10 cellular contexts compared by ENCODE assay signal in genomic region chr9:137167752-137168574, GRCh38. TPM values are rescaled to one million over a fixed set of nuclear protein-coding genes. Genes with fewer than 3 reads are reported as not detected.
A peak's percentile ranks its signal among the peaks of the same experiment; 100 is the strongest.
DNase-seq lines count a peak whose midpoint lies in the region; ATAC-seq lines count a peak whose summit lies in the region.
"Had no signal": no experiment of that assay in that cellular context is flagged by ENCODE, and none has a peak within 500 bp of the region (broad histone marks: within the 10 kb centered on the region; RNA-seq: fewer than 3 reads in every experiment).

No MANE protein-coding gene starts in this region.

- H3K4me1 ChIP-seq in neuronal stem cell (ENCODE audit: control insufficient read depth in 2 of 2, insufficient read depth in 1 of 2, low read depth in 1 of 2, low read length in 2 of 2) (peaks cover 9 to 22% of the 10 kb centered on the region in 2 donors), trophoblast cell (ENCODE audit: control insufficient read depth in 1 of 2, insufficient read depth in 2 of 2, low read length in 2 of 2) (peaks cover 0 to 11% of the 10 kb centered on the region in 2 experiments), aorta (ENCODE audit: control insufficient read depth in 1 of 2, insufficient read depth in 2 of 2, low read length in 2 of 2) (no peaks in the 10 kb centered on the region)
- H3K4me1 ChIP-seq in CD8-positive, alpha-beta memory T cell (ENCODE audit: insufficient read depth, low read length) = no peaks in the 10 kb centered on the region

- H2BK15ac ChIP-seq in neuronal stem cell (ENCODE audit: low read length) = no peak overlapping the region

- H3K9me3 Mint-ChIP-seq in CD8-positive, alpha-beta memory T cell = peaks cover 0 to 1% (median 0%) of the 10 kb centered on the region in 5 donors

- ATAC-seq in GM18861 (IDR thresholded peaks at IDR 0.05; ENCODE audit: unreplicated experiment) (no peak), aorta (ENCODE audit: low FRiP score) (no peak)

- no peaks in the 10 kb centered on the region for H3K36me3 Mint-ChIP-seq in CD8-positive, alpha-beta memory T cell

- peaks cover 2% of the 10 kb centered on the region for H3K79me1 ChIP-seq in neuronal stem cell (ENCODE audit: low read depth, low read length)
- no peaks in the 10 kb centered on the region for H3K79me1 ChIP-seq in trophoblast cell (ENCODE audit: low read length)

- POLR2A ChIA-PET in CD8-positive, alpha-beta memory T cell (lab: Charles Lee) = interaction anchor here (0.6 kb wide), 1 partner anchor 113 kb away, joined by 3 read pairs; no protein-coding TSS in a partner anchor

- peak overlapping the region; percentile 60 for H3K9ac ChIP-seq in neuronal stem cell (ENCODE audit: low read depth, low read length, poor library complexity)
- no peak overlapping the region for H3K9ac ChIP-seq in trophoblast cell (ENCODE audit: low read length)

- peak overlapping the region in 1 of 7 donors; percentile 29 for H3K4me3 Mint-ChIP-seq in CD8-positive, alpha-beta memory T cell

- H3K27me3 Mint-ChIP-seq in CD8-positive, alpha-beta memory T cell = peaks cover 15 to 28% of the 10 kb centered on the region in 2 donors

- peak overlapping the region; percentile 97 for H2AK5ac ChIP-seq in neuronal stem cell (ENCODE audit: low read depth, low read length)
- no peak overlapping the region for H2AK5ac ChIP-seq in trophoblast cell (ENCODE audit: low read length)

- H3K9me3 ChIP-seq in neuronal stem cell (replicated peaks in 1 of 2; ENCODE audit: control insufficient read depth in 2 of 2, insufficient read depth in 1 of 2, low read depth in 1 of 2, low read length in 2 of 2) = peaks cover 0 to 3% of the 10 kb centered on the region in 2 donors
- H3K9me3 ChIP-seq in CD8-positive, alpha-beta memory T cell (ENCODE audit: low read length) = no peaks in the 10 kb centered on the region
- peaks cover 6% of the 10 kb centered on the region for H3K9me3 ChIP-seq in trophoblast cell (ENCODE audit: insufficient read depth, low read depth, low read length)
- no peaks in the 10 kb centered on the region for H3K9me3 ChIP-seq in aorta (ENCODE audit: control insufficient read depth, low read length)

- no peak overlapping the region for H4K8ac ChIP-seq in neuronal stem cell (ENCODE audit: low read depth, low read length)
- H4K8ac ChIP-seq in trophoblast cell (ENCODE audit: low read depth, low read length) = no peak overlapping the region

- in situ Hi-C loops in T47D (cut with HindIII; ENCODE audit: low pct_unique_long_range_greater_than_20kb, low sequenced_read_pairs) = no loop called here

- H3K23ac ChIP-seq in neuronal stem cell (ENCODE audit: low read depth, low read length, poor library complexity) = peak overlapping the region; percentile 65
- H3K23ac ChIP-seq in trophoblast cell (ENCODE audit: low read length) = no peak overlapping the region

- intact Hi-C loops in aorta (cut with DNase I) = no loop called here

- WGBS in neuronal stem cell (ENCODE audit: extremely low coverage in 2 of 2, insufficient read length in 2 of 2, insufficient replicate concordance in 1 of 2), 2 donors = no CpG with 5 or more reads among the region's 57 CpGs
- WGBS in trophoblast cell (ENCODE audit: extremely low coverage, insufficient coverage, insufficient read length) = no CpG with 5 or more reads among the region's 57 CpGs
- WGBS in aorta, 2 donors = 5 to 6% methylated on average over 43 to 57 of the region's 57 CpGs

- H3K18ac ChIP-seq in neuronal stem cell (ENCODE audit: low read length) (peak overlapping the region; percentile 83), trophoblast cell (ENCODE audit: low read length) (no peak overlapping the region)

- H3K36me3 ChIP-seq in neuronal stem cell (replicated peaks in 1 of 2; ENCODE audit: control insufficient read depth in 2 of 2, insufficient read depth in 2 of 2, low read length in 2 of 2) = no peaks in the 10 kb centered on the region
- H3K36me3 ChIP-seq in CD8-positive, alpha-beta memory T cell (ENCODE audit: insufficient read depth, low read length) = no peaks in the 10 kb centered on the region
- H3K36me3 ChIP-seq in trophoblast cell (ENCODE audit: control insufficient read depth in 1 of 2, insufficient read depth in 2 of 2, low read length in 2 of 2) = no peaks in the 10 kb centered on the region
- H3K36me3 ChIP-seq in aorta (ENCODE audit: control insufficient read depth in 1 of 2, insufficient read depth in 2 of 2, low read length in 1 of 2) = no peaks in the 10 kb centered on the region

- H2BK12ac ChIP-seq in neuronal stem cell (ENCODE audit: low read length) (peak overlapping the region; percentile 58), trophoblast cell (ENCODE audit: low read length) (no peak overlapping the region)

- H3K79me2 ChIP-seq in trophoblast cell (ENCODE audit: control insufficient read depth, insufficient read depth, low read length, poor library complexity) = no peaks in the 10 kb centered on the region

- H3K4me1 Mint-ChIP-seq in CD8-positive, alpha-beta memory T cell = peaks cover 0 to 10% (median 0%) of the 10 kb centered on the region in 3 donors

- no peak overlapping the region for H2BK120ac ChIP-seq in neuronal stem cell (ENCODE audit: low read depth, low read length)
- H2BK120ac ChIP-seq in trophoblast cell (ENCODE audit: insufficient read depth, low read length, poor library complexity) = no peak overlapping the region

- H3K4me2 ChIP-seq in neuronal stem cell (ENCODE audit: insufficient read depth, low read length, poor library complexity, severe bottlenecking) = peak overlapping the region; percentile 66
- no peak overlapping the region for H3K4me2 ChIP-seq in trophoblast cell (ENCODE audit: low read length)

- CTCF ChIA-PET in CD8-positive, alpha-beta memory T cell (lab: Charles Lee) = interaction anchor here (1.1 kb wide), 1 partner anchor 27 kb away, joined by 3 read pairs; no protein-coding TSS in a partner anchor

- H3K4ac ChIP-seq in neuronal stem cell (ENCODE audit: low read length) (no peak overlapping the region), trophoblast cell (ENCODE audit: low read depth, low read length) (no peak overlapping the region)

- no peak overlapping the region for H3K27ac ChIP-seq in neuronal stem cell (replicated peaks; ENCODE audit: low read length)
- no peak overlapping the region for H3K27ac ChIP-seq in CD8-positive, alpha-beta memory T cell (ENCODE audit: low read depth, low read length)
- H3K27ac ChIP-seq in trophoblast cell (ENCODE audit: low read depth, low read length) = no peak overlapping the region
- no peak overlapping the region for H3K27ac ChIP-seq in aorta (ENCODE audit: low read depth in 1 of 2, low read length in 2 of 2)

- no peak overlapping the region for H3K27ac Mint-ChIP-seq in CD8-positive, alpha-beta memory T cell

- H3K4me3 ChIP-seq in neuronal stem cell (ENCODE audit: low read length in 2 of 2) (peak overlapping the region; percentile 16 to 51), trophoblast cell (ENCODE audit: low read depth, low read length) (no peak overlapping the region), aorta (ENCODE audit: low read length in 2 of 2) (no peak overlapping the region)
- H3K4me3 ChIP-seq in CD8-positive, alpha-beta memory T cell (ENCODE audit: low read length) = no peak overlapping the region

- DNase-seq in GF-D8 (lab: John Stamatoyannopoulos, UW) = peak; percentile 65
- DNase-seq in NCI-H146 (lab: John Stamatoyannopoulos, UW) = peak; percentile 78
- DNase-seq in T47D (ENCODE audit: low read depth in 1 of 2, low spot score in 1 of 2) = peak; percentile 85 to 91
- DNase-seq in neuronal stem cell (ENCODE audit: low spot score) = peak; percentile 60
- DNase-seq in CD8-positive, alpha-beta memory T cell = no peak
- DNase-seq in trophoblast cell = no peak
- no peak for DNase-seq in aorta

- H3K27me3 ChIP-seq in neuronal stem cell (ENCODE audit: control insufficient read depth in 3 of 3, insufficient read depth in 3 of 3, low read depth in 1 of 3, low read length in 3 of 3) (peaks cover 27 to 92% (median 86%) of the 10 kb centered on the region in 3 experiments), trophoblast cell (ENCODE audit: insufficient read depth, low read length) (peaks cover 67% of the 10 kb centered on the region), aorta (ENCODE audit: control insufficient read depth in 1 of 2, insufficient read depth in 2 of 2, low read length in 1 of 2) (peaks cover 0 to 2% of the 10 kb centered on the region in 2 donors)
- peaks cover 32% of the 10 kb centered on the region for H3K27me3 ChIP-seq in CD8-positive, alpha-beta memory T cell (ENCODE audit: insufficient read depth, low read length, poor library complexity, severe bottlenecking)

- H4K91ac ChIP-seq in neuronal stem cell (ENCODE audit: low read depth, low read length, poor library complexity) (no peak overlapping the region), trophoblast cell (ENCODE audit: low read depth, low read length) (no peak overlapping the region)

- H4K12ac ChIP-seq in trophoblast cell (ENCODE audit: low read depth, low read length) = no peak overlapping the region

- H3K14ac ChIP-seq in neuronal stem cell (ENCODE audit: low read length) (no peak overlapping the region), trophoblast cell (ENCODE audit: low read length) (no peak overlapping the region)

- peak overlapping the region; percentile 68 for H2AFZ ChIP-seq in neuronal stem cell (ENCODE audit: low read length)
- no peak overlapping the region for H2AFZ ChIP-seq in trophoblast cell (ENCODE audit: insufficient read depth, low read length, poor library complexity)

- no peak overlapping the region for H2BK5ac ChIP-seq in neuronal stem cell (ENCODE audit: low read length)
- H2BK5ac ChIP-seq in trophoblast cell (ENCODE audit: low read depth, low read length, poor library complexity) = no peak overlapping the region

RNA-seq across cellular contexts. Expression of gene LRRC26, which starts 1.9 kb away (rescaled TPM):
- 1.2 TPM for polyA plus RNA-seq in neuronal stem cell (2013, experiment 1 of 2)
- 1.3 TPM for polyA plus RNA-seq in neuronal stem cell (2013, experiment 2 of 2)
- total RNA-seq in CD8-positive, alpha-beta memory T cell = not detected
- polyA plus RNA-seq in CD8-positive, alpha-beta memory T cell = not detected
- polyA plus RNA-seq in trophoblast cell (2013) = not detected in 2 replicates
- not detected for total RNA-seq in aorta
- polyA plus RNA-seq in aorta = not detected
- total RNA-seq: skeletal muscle tissue had no signal

RNA-seq across cellular contexts. Expression of gene TMEM210, which starts 3.9 kb away (rescaled TPM):
- polyA plus RNA-seq in neuronal stem cell (2013, experiment 1 of 2) = not detected
- not detected for polyA plus RNA-seq in neuronal stem cell (2013, experiment 2 of 2)
- not detected for total RNA-seq in CD8-positive, alpha-beta memory T cell
- not detected for polyA plus RNA-seq in CD8-positive, alpha-beta memory T cell
- polyA plus RNA-seq in trophoblast cell (2013) = not detected in 2 replicates
- total RNA-seq in aorta = not detected
- not detected for polyA plus RNA-seq in aorta
- total RNA-seq: skeletal muscle tissue had no signal
- polyA plus RNA-seq: esophagus had no signal

RNA-seq across cellular contexts. Expression of gene ANAPC2, which starts 20.4 kb away (rescaled TPM):
- 16.9 TPM for polyA plus RNA-seq in neuronal stem cell (2013, experiment 1 of 2)
- polyA plus RNA-seq in neuronal stem cell (2013, experiment 2 of 2) = 16.3 TPM
- 10 to 100 TPM; 50.2 to 57.0 TPM for total RNA-seq in CD8-positive, alpha-beta memory T cell
- 5.4 TPM for polyA plus RNA-seq in CD8-positive, alpha-beta memory T cell
- polyA plus RNA-seq in trophoblast cell (2013) = 22.5 and 23.1 TPM in 2 replicates
- total RNA-seq in aorta = 10 to 100 TPM; 38.7 to 54.0 TPM
- polyA plus RNA-seq in aorta = 10 to 100 TPM; 13.3 to 84.5 TPM

RNA-seq across cellular contexts. Expression of gene SSNA1, which starts 20.5 kb away (rescaled TPM):
- polyA plus RNA-seq in neuronal stem cell (2013, experiment 1 of 2) = 55.4 TPM
- polyA plus RNA-seq in neuronal stem cell (2013, experiment 2 of 2) = 54.1 TPM
- total RNA-seq in CD8-positive, alpha-beta memory T cell = 100 to 1,000 TPM; 114 to 118 TPM
- polyA plus RNA-seq in CD8-positive, alpha-beta memory T cell = 138 TPM
- polyA plus RNA-seq in trophoblast cell (2013) = 58.2 and 59.7 TPM in 2 replicates
- total RNA-seq in aorta = 10 to 100 TPM; 30.5 to 37.4 TPM
- 10 to 100 TPM; 77.0 to 87.1 TPM for polyA plus RNA-seq in aorta

RNA-seq across cellular contexts. Expression of gene GRIN1, which starts 29.0 kb away (rescaled TPM):
- polyA plus RNA-seq in neuronal stem cell (2013, experiment 1 of 2) = 0.20 TPM
- 0.07 TPM for polyA plus RNA-seq in neuronal stem cell (2013, experiment 2 of 2)
- not detected for total RNA-seq in CD8-positive, alpha-beta memory T cell
- not detected for polyA plus RNA-seq in CD8-positive, alpha-beta memory T cell
- polyA plus RNA-seq in trophoblast cell (2013) = 0.10 and 0.16 TPM in 2 replicates
- total RNA-seq in aorta = not detected
- not detected for polyA plus RNA-seq in aorta
- total RNA-seq: skeletal muscle tissue had no signal

Comparison
In these comparisons a context has a peak if more than half of its experiments do, and no peak if none do; other contexts are left out.
1. DNase-seq: peak in GF-D8 (single experiment), NCI-H146 (single experiment), T47D (2 of 2) and neuronal stem cell (single experiment); none in CD8-positive, alpha-beta memory T cell (0 of 5), trophoblast cell (0 of 2) and aorta (0 of 2).
2. H3K4me3 ChIP-seq: peak in neuronal stem cell (2 of 2); none in CD8-positive, alpha-beta memory T cell (single experiment), trophoblast cell (single experiment) and aorta (0 of 2).